In genomic region chr16:28495795-28496749, GRCh38 we compare ENCODE assay signal across 1 cellular context.
A peak's percentile ranks its signal among the peaks of the same experiment; 100 is the strongest.
TF ChIP-seq lines count a peak whose summit lies in the region.

No MANE protein-coding gene starts in this region.

TF ChIP-seq in K562, 482 proteins besides CTCF, POLR2A, EP300 and RAD21:
- TF ChIP-seq ZC3H11A (IDR thresholded peaks at IDR 0.05; ENCODE audit: low read depth, low read length), result no peak
- 0 out of 2 replicates have a peak, but pooled peaks have one; percentile 39 for TF ChIP-seq ZFX (CRISPR knock-in tag; IDR thresholded peaks at IDR 0.05)
